Comparison of ENCODE assay signal across 28 cellular contexts in the genomic region with DNA sequence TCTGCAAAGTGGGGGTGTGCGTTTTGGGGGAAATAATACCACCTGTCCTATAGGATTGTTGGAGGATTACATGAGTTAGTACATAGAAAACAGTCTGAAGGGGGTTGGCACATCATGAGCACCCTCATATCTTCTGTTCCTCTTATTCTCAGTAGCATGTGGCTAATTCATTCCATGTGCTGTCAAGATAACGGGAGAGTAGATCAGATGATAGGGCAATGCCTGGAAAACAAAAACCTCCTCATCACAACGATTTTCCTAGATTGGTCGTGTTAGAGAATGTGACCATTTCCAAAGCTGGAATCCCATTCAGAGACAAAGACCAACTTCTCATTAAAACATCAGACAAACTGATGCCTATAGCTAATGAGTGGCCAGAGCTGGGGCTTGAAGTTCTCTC. TPM values are rescaled to one million over a fixed set of nuclear protein-coding genes. Genes with fewer than 3 reads are reported as not detected.
"Had no signal": no experiment of that assay in that cellular context is flagged by ENCODE, and none has a peak within 500 bp of the region (broad histone marks: within the 10 kb centered on the region; RNA-seq: fewer than 3 reads in every experiment).

No MANE protein-coding gene starts in this region.

- ATAC-seq: stimulated activated effector memory CD8-positive, alpha-beta T cell treated with anti-CD3 and anti-CD28 coated beads, Interleukin-12 subunit alpha, Interleukin-12 subunit beta, amount 100 ng/mL, for 72 hours; stimulated activated memory B cell treated with anti-CD40 and anti-IgM and Interleukin-4, amounts not matched to agents 10 μg/mL and 1 μg/mL and 100 μg/mL, for 72 hours; stimulated activated naive B cell treated with anti-CD40 and anti-IgM and Interleukin-4, amounts not matched to agents 10 μg/mL and 1 μg/mL and 100 μg/mL, for 72 hours; stimulated activated naive CD8-positive, alpha-beta T cell treated with anti-CD3 and anti-CD28 coated beads, Interleukin-15, amount 100 ng/mL, for 72 hours; stimulated activated naive CD8-positive, alpha-beta T cell treated with anti-CD3 and anti-CD28 coated beads, Interleukin-15, Interleukin-2, amounts not matched to agents 100 U/mL and 50 U/mL, for 24 hours; upper lobe of right lung had no signal

- DNase-seq: stimulated activated CD4-positive, alpha-beta T cell treated with anti-CD3 and anti-CD28 coated beads, Interleukin-2, amount 100 ng/mL, for 48 hours; stimulated activated CD4-positive, alpha-beta T cell treated with anti-CD3 and anti-CD28 coated beads, Interleukin-4, amount 100 ng/mL, for 1 hour; stimulated activated CD4-positive, alpha-beta T cell treated with anti-CD3 and anti-CD28 coated beads, Interleukin-4, amount 100 ng/mL, for 24 hours; stimulated activated CD4-positive, alpha-beta T cell treated with anti-CD3 and anti-CD28 coated beads, Interleukin-4, amount 100 ng/mL, for 4 hours; stimulated activated CD8-positive, alpha-beta memory T cell treated with anti-CD3 and anti-CD28 coated beads, Interleukin-4, amount 100 ng/mL, for 48 hours; stimulated activated naive B cell treated with anti-CD40 and anti-IgM and Interleukin-4, amounts not matched to agents 10 μg/mL and 1 μg/mL and 100 μg/mL, for 72 hours; stimulated activated naive CD4-positive, alpha-beta T cell; stimulated activated naive CD4-positive, alpha-beta T cell treated with Interleukin-2 at 50 U/mL for 16 hours; stimulated activated naive CD8-positive, alpha-beta T cell treated with anti-CD3 and anti-CD28 coated beads, Interleukin-15, amount 100 ng/mL, for 72 hours; stimulated activated naive CD8-positive, alpha-beta T cell treated with anti-CD3 and anti-CD28 coated beads, Interleukin-15, Interleukin-2, amounts not matched to agents 100 U/mL and 50 U/mL, for 24 hours; stomach; substantia nigra; testis; thyroid gland; transverse colon; trophoblast cell; upper lobe of left lung; uterus had no signal

- H3K36me3 ChIP-seq: stomach, suprapubic skin, thoracic aorta, thyroid gland, tibial artery, tibial nerve, transverse colon, upper lobe of left lung, upper lobe of right lung, uterus, vagina had no signal

- H3K27me3 ChIP-seq: testis, thyroid gland, transverse colon, upper lobe of left lung, upper lobe of right lung, uterus, vagina had no signal

- H3K27ac ChIP-seq: stomach, suprapubic skin, testis, thoracic aorta, thyroid gland, tibial artery, tibial nerve, transverse colon, upper lobe of left lung, upper lobe of right lung, uterus, vagina had no signal

- FAIRE-seq: urothelium cell line had no signal

- H3K4me3 ChIP-seq: stomach, suprapubic skin, testis, thoracic aorta, thyroid gland, tibial artery, tibial nerve, transverse colon, upper lobe of left lung, upper lobe of right lung, uterus, vagina had no signal

- H3K9me3 ChIP-seq: stomach, suprapubic skin, testis, thoracic aorta, thyroid gland, tibial artery, tibial nerve, transverse colon, upper lobe of left lung, upper lobe of right lung, uterus, vagina had no signal

- H3K4me1 ChIP-seq: uterus had no signal

RNA-seq across cellular contexts. Expression of gene FAM241B, which starts 50.6 kb away (rescaled TPM):
- total RNA-seq: urinary bladder had no signal
